ENCODE assay signal across 8 cellular contexts in genomic region chr18:61635901-61636528, GRCh38.
DNase-seq lines count a peak whose midpoint lies in the region; ATAC-seq and TF ChIP-seq lines count a peak whose summit lies in the region.

No MANE protein-coding gene starts in this region.

- H3K9me3 ChIP-seq in esophagus (ENCODE audit: control insufficient read depth in 2 of 2, insufficient read depth in 1 of 2, low read depth in 1 of 2, low read length in 1 of 2): no peaks in the 10 kb centered on the region
- no peaks in the 10 kb centered on the region for H3K9me3 ChIP-seq in muscle layer of duodenum (ENCODE audit: control insufficient read depth in 1 of 2, low read length in 2 of 2)
- H3K9me3 ChIP-seq in tibial artery: no peaks in the 10 kb centered on the region

- intact Hi-C loops in tibial artery (cut with DNase I; ENCODE audit: low total_unique reads): loop anchor here (2.0 to 10.0 kb wide), 2 partner anchors 259 to 399 kb away; no protein-coding TSS in a partner anchor

- H3K36me3 ChIP-seq in esophagus (ENCODE audit: control insufficient read depth in 2 of 2, insufficient read depth in 2 of 2, low read length in 1 of 2): no peaks in the 10 kb centered on the region
- H3K36me3 ChIP-seq in muscle layer of duodenum (ENCODE audit: control insufficient read depth in 1 of 2, insufficient read depth in 2 of 2, low read length in 2 of 2): no peaks in the 10 kb centered on the region
- no peaks in the 10 kb centered on the region for H3K36me3 ChIP-seq in tibial artery

- 11 to 20% methylated on average over 7 of the region's 7 CpGs for WGBS in esophagus, 2 donors

- peak; percentile 61 for ATAC-seq in GM21723 (IDR thresholded peaks at IDR 0.05; ENCODE audit: unreplicated experiment)
- ATAC-seq in HG03439 (IDR thresholded peaks at IDR 0.05; ENCODE audit: unreplicated experiment): no peak

- DNase-seq in AML-193 (lab: John Stamatoyannopoulos, UW) (peak; percentile 5 to 6), NCI-H1694 treated with DMSO at 0.1 percent for 48 hours (lab: John Stamatoyannopoulos, UW) (peak; percentile 32), tibial artery (peak; percentile 45 to 81)
- DNase-seq in activated CD4-positive, alpha-beta T cell treated with anti-CD3 and anti-CD28 coated beads for 4 hours: peak; percentile 10 to 14

- H3K27me3 ChIP-seq in esophagus (ENCODE audit: control insufficient read depth in 1 of 2, insufficient read depth in 2 of 2, low read length in 2 of 2) (no peaks in the 10 kb centered on the region), muscle layer of duodenum (ENCODE audit: low read depth, low read length) (no peaks in the 10 kb centered on the region), tibial artery (no peaks in the 10 kb centered on the region)

- peaks cover 0 to 4% of the 10 kb centered on the region in 2 donors for H3K4me1 ChIP-seq in esophagus (ENCODE audit: control insufficient read depth in 2 of 2, insufficient read depth in 2 of 2, low read length in 1 of 2)
- H3K4me1 ChIP-seq in muscle layer of duodenum (ENCODE audit: control insufficient read depth in 1 of 2, insufficient read depth in 2 of 2, low read length in 2 of 2): peaks cover 0 to 5% of the 10 kb centered on the region in 2 donors
- peaks cover 0 to 33% (median 19%) of the 10 kb centered on the region in 4 donors for H3K4me1 ChIP-seq in tibial artery

- TF ChIP-seq CTCF in tibial artery (IDR thresholded peaks at IDR 0.05): peak; percentile 90 to 91

- H3K4me3 ChIP-seq in esophagus (ENCODE audit: low read depth in 1 of 2, low read length in 2 of 2) (no peak overlapping the region), muscle layer of duodenum (ENCODE audit: low read depth in 1 of 2, low read length in 2 of 2) (no peak overlapping the region), tibial artery (no peak overlapping the region)

- H3K27ac ChIP-seq in esophagus (ENCODE audit: low read depth in 2 of 2, low read length in 1 of 2) (peak overlapping the region; percentile 28 to 57), muscle layer of duodenum (ENCODE audit: low read length) (peak overlapping the region; percentile 76), tibial artery (peak overlapping the region; percentile 63 to 65)

Comparison
In these comparisons a context has a peak if more than half of its experiments do, and no peak if none do; other contexts are left out.
1. DNase-seq: peak in every context shown above with its lines; median percentile 63 in tibial artery; 32 in NCI-H1694 treated with DMSO at 0.1 percent for 48 hours; 12 in activated CD4-positive, alpha-beta T cell treated with anti-CD3 and anti-CD28 coated beads for 4 hours; 6 in AML-193.